ENCODE assay signal across 8 cellular contexts in the genomic region with DNA sequence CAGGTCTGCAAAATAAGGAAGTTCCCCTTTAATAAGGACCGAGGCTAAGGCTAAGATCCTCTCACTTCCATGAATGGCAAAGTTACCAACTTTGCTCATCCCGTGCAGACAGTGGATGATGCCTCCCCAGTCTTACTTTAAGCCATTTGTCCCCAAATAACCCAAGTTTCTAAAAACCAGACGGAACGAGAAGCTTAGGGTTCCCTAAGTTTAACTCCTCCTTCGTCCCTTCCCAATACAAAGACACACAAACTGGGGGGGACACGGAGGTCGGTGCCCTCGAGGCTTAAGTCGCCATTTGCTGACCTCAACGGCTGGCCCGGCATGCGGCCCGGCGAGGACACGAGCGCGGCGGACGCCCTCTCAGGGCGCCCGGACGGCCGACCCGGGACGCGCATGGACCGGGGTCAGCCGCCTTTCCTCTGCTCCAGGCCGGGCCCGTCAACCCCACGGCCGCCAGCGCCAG. TPM values are rescaled to one million over a fixed set of nuclear protein-coding genes. Genes with fewer than 3 reads are reported as not detected.
A peak's percentile ranks its signal among the peaks of the same experiment; 100 is the strongest.
DNase-seq lines count a peak whose midpoint lies in the region; ATAC-seq, FAIRE-seq and TF ChIP-seq lines count a peak whose summit lies in the region.

No MANE protein-coding gene starts in this region.

- H3K4me3 ChIP-seq in GM12864 (ENCODE audit: low read depth, low read length) (peak overlapping the region; percentile 98), fibroblast of the aortic adventitia (ENCODE audit: low read depth, low read length) (peak overlapping the region; percentile 86)

- peak; percentile 12 for ATAC-seq in HG02798 (IDR thresholded peaks at IDR 0.05; ENCODE audit: poor library complexity, unreplicated experiment)
- ATAC-seq in natural killer cell treated with Interleukin-12 subunit alpha and Interleukin-12 subunit beta and Interleukin-15 and Interleukin-18, amount 100 ng/mL, for 72 hours: no peak

- H3K9me3 Mint-ChIP-seq in natural killer cell treated with Interleukin-12 subunit alpha and Interleukin-12 subunit beta and Interleukin-15 and Interleukin-18, amount 100 ng/mL, for 72 hours: no peaks in the 10 kb centered on the region

- H3K27ac Mint-ChIP-seq in natural killer cell treated with Interleukin-12 subunit alpha and Interleukin-12 subunit beta and Interleukin-15 and Interleukin-18, amount 100 ng/mL, for 72 hours: peak overlapping the region; percentile 81 to 84

- H3K4me3 Mint-ChIP-seq in natural killer cell treated with Interleukin-12 subunit alpha and Interleukin-12 subunit beta and Interleukin-15 and Interleukin-18, amount 100 ng/mL, for 72 hours: peak overlapping the region; percentile 86

- no peaks in the 10 kb centered on the region for H3K36me3 Mint-ChIP-seq in natural killer cell treated with Interleukin-12 subunit alpha and Interleukin-12 subunit beta and Interleukin-15 and Interleukin-18, amount 100 ng/mL, for 72 hours

- H3K4me1 Mint-ChIP-seq in natural killer cell treated with Interleukin-12 subunit alpha and Interleukin-12 subunit beta and Interleukin-15 and Interleukin-18, amount 100 ng/mL, for 72 hours (ENCODE audit: low read depth in 2 of 2): peaks cover 30 to 44% of the 10 kb centered on the region in 2 donors

- FAIRE-seq in GM12892 (lab: Jason Lieb, UNC): no peak

- TF ChIP-seq CTCF in GM12864 (IDR thresholded peaks at IDR 0.05; ENCODE audit: low read depth, low read length, missing control alignments) (no peak), fibroblast of the aortic adventitia (IDR thresholded peaks at IDR 0.05; ENCODE audit: insufficient read depth, low read length) (no peak)

- no peak for TF ChIP-seq POLR2A in GM12892 (IDR thresholded peaks at IDR 0.05; ENCODE audit: low read depth, low read length)

- DNase-seq in A172 (ENCODE audit: low spot score): peak; percentile 43
- no peak for DNase-seq in GM12864 (ENCODE audit: low read depth)
- peak; percentile 46 for DNase-seq in NCI-H1105 (lab: John Stamatoyannopoulos, UW)
- peak; percentile 73 for DNase-seq in activated CD8-positive, alpha-beta memory T cell treated with anti-CD3 and anti-CD28 coated beads for 24 hours
- DNase-seq in fibroblast of the aortic adventitia (ENCODE audit: low read depth): no peak
- no peak for DNase-seq in natural killer cell treated with Interleukin-12 subunit alpha and Interleukin-12 subunit beta and Interleukin-15 and Interleukin-18, amount 100 ng/mL, for 72 hours (ENCODE audit: low spot score)
- no peak for DNase-seq in GM12892 (ENCODE audit: insufficient read length)

- H3K27me3 Mint-ChIP-seq in natural killer cell treated with Interleukin-12 subunit alpha and Interleukin-12 subunit beta and Interleukin-15 and Interleukin-18, amount 100 ng/mL, for 72 hours: no peaks in the 10 kb centered on the region

RNA-seq across cellular contexts. Expression of gene FBXO30, which starts 0.5 kb away (rescaled TPM):
- 7.2 and 8.6 TPM in 2 replicates for total RNA-seq in A172 (2014; rRNA removed; shearing (Covaris generic))
- 14.0 and 15.9 TPM in 2 replicates for total RNA-seq in fibroblast of the aortic adventitia (ENCODE audit: low replicate concordance)
- total RNA-seq in natural killer cell treated with Interleukin-12 subunit alpha and Interleukin-12 subunit beta and Interleukin-15 and Interleukin-18, amount 100 ng/mL, for 72 hours: 1 to 10 TPM; 6.9 to 7.8 TPM
- polyA plus RNA-seq in GM12892 (2012; ENCODE audit: missing spikeins): 2.7 TPM

Comparison
In these comparisons a context has a peak if more than half of its experiments do, and no peak if none do; other contexts are left out.
1. DNase-seq: peak in A172 (single experiment), NCI-H1105 (single experiment) and activated CD8-positive, alpha-beta memory T cell treated with anti-CD3 and anti-CD28 coated beads for 24 hours (single experiment); none in GM12864 (single experiment), fibroblast of the aortic adventitia (single experiment), natural killer cell treated with Interleukin-12 subunit alpha and Interleukin-12 subunit beta and Interleukin-15 and Interleukin-18, amount 100 ng/mL, for 72 hours (single experiment) and GM12892 (single experiment).